Comparison of ENCODE assay signal across 8 cellular contexts in the genomic region with DNA sequence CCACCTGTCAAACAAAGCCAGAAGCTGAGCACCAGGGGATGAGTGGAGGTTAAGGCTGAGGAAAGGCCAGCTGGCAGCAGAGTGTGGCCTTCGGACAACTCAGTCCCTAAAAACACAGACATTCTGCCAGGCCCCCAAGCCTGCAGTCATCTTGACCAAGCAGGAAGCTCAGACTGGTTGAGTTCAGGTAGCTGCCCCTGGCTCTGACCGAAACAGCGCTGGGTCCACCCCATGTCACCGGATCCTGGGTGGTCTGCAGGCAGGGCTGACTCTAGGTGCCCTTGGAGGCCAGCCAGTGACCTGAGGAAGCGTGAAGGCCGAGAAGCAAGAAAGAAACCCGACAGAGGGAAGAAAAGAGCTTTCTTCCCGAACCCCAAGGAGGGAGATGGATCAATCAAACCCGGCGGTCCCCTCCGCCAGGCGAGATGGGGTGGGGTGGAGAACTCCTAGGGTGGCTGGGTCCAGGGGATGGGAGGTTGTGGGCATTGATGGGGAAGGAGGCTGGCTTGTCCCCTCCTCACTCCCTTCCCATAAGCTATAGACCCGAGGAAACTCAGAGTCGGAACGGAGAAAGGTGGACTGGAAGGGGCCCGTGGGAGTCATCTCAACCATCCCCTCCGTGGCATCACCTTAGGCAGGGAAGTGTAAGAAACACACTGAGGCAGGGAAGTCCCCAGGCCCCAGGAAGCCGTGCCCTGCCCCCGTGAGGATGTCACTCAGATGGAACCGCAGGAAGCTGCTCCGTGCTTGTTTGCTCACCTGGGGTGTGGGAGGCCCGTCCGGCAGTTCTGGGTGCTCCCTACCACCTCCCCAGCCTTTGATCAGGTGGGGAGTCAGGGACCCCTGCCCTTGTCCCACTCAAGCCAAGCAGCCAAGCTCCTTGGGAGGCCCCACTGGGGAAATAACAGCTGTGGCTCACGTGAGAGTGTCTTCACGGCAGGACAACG. TPM values are rescaled to one million over a fixed set of nuclear protein-coding genes. Genes with fewer than 3 reads are reported as not detected.
DNase-seq lines count a peak whose midpoint lies in the region; ATAC-seq, FAIRE-seq and TF ChIP-seq lines count a peak whose summit lies in the region.
"Had no signal": no experiment of that assay in that cellular context is flagged by ENCODE, and none has a peak within 500 bp of the region (broad histone marks: within the 10 kb centered on the region; RNA-seq: fewer than 3 reads in every experiment).

No MANE protein-coding gene starts in this region.

- BruUV-seq in K562 (replicated peaks; lab: Mats Ljungman, UMichigan) = no TSS peak

- H2AFZ ChIP-seq in K562 (ENCODE audit: low read depth, low read length) = no peak overlapping the region

- no peak for TF ChIP-seq RAD21 in K562 (CRISPR knock-in tag; conservative IDR thresholded peaks at IDR 0.05 in 1 of 2, IDR thresholded peaks at IDR 0.05 in 1 of 2)

- 41% methylated on average over 23 of the region's 26 CpGs for WGBS in K562 (ENCODE audit: insufficient coverage, low coverage, missing lambda C conversion rate)
- WGBS in testis, 2 donors = 63 to 73% methylated on average over 21 to 26 of the region's 26 CpGs
- WGBS in gastroesophageal sphincter (ENCODE audit: low coverage in 1 of 2), 2 donors = 18 to 44% methylated on average over 2 to 10 of the region's 26 CpGs

- H3K9me3 Mint-ChIP-seq in stimulated activated effector memory CD8-positive, alpha-beta T cell treated with anti-CD3 and anti-CD28 coated beads, Interleukin-12 subunit alpha, Interleukin-12 subunit beta, amount 100 ng/mL, for 72 hours = no peaks in the 10 kb centered on the region

- ATAC-seq in GM21619 (IDR thresholded peaks at IDR 0.05; ENCODE audit: unreplicated experiment) (peak; percentile 74), K562 (peak; percentile 39), HG03571 (IDR thresholded peaks at IDR 0.05; ENCODE audit: unreplicated experiment) (no peak), gastroesophageal sphincter (no peak)
- ATAC-seq in stimulated activated effector memory CD8-positive, alpha-beta T cell treated with anti-CD3 and anti-CD28 coated beads, Interleukin-12 subunit alpha, Interleukin-12 subunit beta, amount 100 ng/mL, for 72 hours = peak; percentile 82

- no peak overlapping the region for H3K4me2 ChIP-seq in K562 (ENCODE audit: insufficient read depth, low read length)

- peak; percentile 75 for DNase-seq in T follicular helper cell (ENCODE audit: low read depth)
- DNase-seq in K562 (ENCODE audit: extremely low read depth in 1 of 4, low spot score in 3 of 4) = no peak
- DNase-seq in stimulated activated effector memory CD8-positive, alpha-beta T cell treated with anti-CD3 and anti-CD28 coated beads, Interleukin-12 subunit alpha, Interleukin-12 subunit beta, amount 100 ng/mL, for 72 hours (ENCODE audit: low spot score in 2 of 2) = no peak
- DNase-seq in testis = no peak

- H3K27me3 ChIP-seq in K562 (ENCODE audit: control insufficient read depth in 2 of 2, insufficient read depth in 2 of 2, low read length in 2 of 2) (no peaks in the 10 kb centered on the region), testis (no peaks in the 10 kb centered on the region), gastroesophageal sphincter (no peaks in the 10 kb centered on the region)

- no peaks in the 10 kb centered on the region for H3K79me2 ChIP-seq in K562 (ENCODE audit: control insufficient read depth, insufficient read depth, low read length)

- H3K4me1 ChIP-seq in K562 (replicated peaks in 1 of 2; ENCODE audit: control insufficient read depth in 2 of 2, insufficient read depth in 2 of 2, low read length in 2 of 2) = peaks cover 0 to 44% of the 10 kb centered on the region in 2 experiments; a peak in 3 of 5 replicates
- H3K4me1 ChIP-seq in testis = peaks cover 6% of the 10 kb centered on the region
- H3K4me1 ChIP-seq in gastroesophageal sphincter = peaks cover 0 to 73% (median 0%) of the 10 kb centered on the region in 3 donors

- H3K4me1 Mint-ChIP-seq in stimulated activated effector memory CD8-positive, alpha-beta T cell treated with anti-CD3 and anti-CD28 coated beads, Interleukin-12 subunit alpha, Interleukin-12 subunit beta, amount 100 ng/mL, for 72 hours = peaks cover 70% of the 10 kb centered on the region

- peaks cover 67% of the 10 kb centered on the region for H3K36me3 Mint-ChIP-seq in stimulated activated effector memory CD8-positive, alpha-beta T cell treated with anti-CD3 and anti-CD28 coated beads, Interleukin-12 subunit alpha, Interleukin-12 subunit beta, amount 100 ng/mL, for 72 hours

- peak overlapping the region; percentile 64 for H3K4me3 Mint-ChIP-seq in stimulated activated effector memory CD8-positive, alpha-beta T cell treated with anti-CD3 and anti-CD28 coated beads, Interleukin-12 subunit alpha, Interleukin-12 subunit beta, amount 100 ng/mL, for 72 hours

- POLR2A ChIA-PET in K562 (lab: Yijun Ruan, JAX) = interaction anchor here (0.6 to 3.3 kb wide), 9 partner anchors 10 to 109 kb away, joined by 3 to 15 read pairs (median 3); a partner anchor contains a TSS

- H3K9me3 ChIP-seq in K562 (replicated peaks; ENCODE audit: control insufficient read depth, insufficient read depth, low read depth, low read length) (no peaks in the 10 kb centered on the region), testis (no peaks in the 10 kb centered on the region), gastroesophageal sphincter (no peaks in the 10 kb centered on the region)

- H3K4me3 ChIP-seq in K562 (no peak overlapping the region), testis (no peak overlapping the region), gastroesophageal sphincter (no peak overlapping the region)

- H3K9ac ChIP-seq in K562 (ENCODE audit: insufficient read depth in 1 of 2, low read depth in 2 of 2, low read length in 2 of 2) = peak overlapping the region in 1 of 2 experiments; percentile 80; a peak in 1 of 4 replicates

- TF ChIP-seq POLR2A in K562 (conservative IDR thresholded peaks at IDR 0.05) = no peak
- no peak for TF ChIP-seq POLR2A in testis (IDR thresholded peaks at IDR 0.05)
- no peak for TF ChIP-seq POLR2A in gastroesophageal sphincter (IDR thresholded peaks at IDR 0.05)

- TF ChIP-seq CTCF in K562 (IDR thresholded peaks at IDR 0.05 in 2 of 3, conservative IDR thresholded peaks at IDR 0.05 in 1 of 3; ENCODE audit: insufficient read depth in 2 of 3, low read depth in 1 of 3, low read length in 3 of 3) = no peak
- no peak for TF ChIP-seq CTCF in testis (IDR thresholded peaks at IDR 0.05)
- no peak for TF ChIP-seq CTCF in gastroesophageal sphincter (IDR thresholded peaks at IDR 0.05)

- no peak for TF ChIP-seq EP300 in K562 (IDR thresholded peaks at IDR 0.05; ENCODE audit: low read length)
- no peak for TF ChIP-seq EP300 in gastroesophageal sphincter (IDR thresholded peaks at IDR 0.05)

- CTCF ChIA-PET in K562 (lab: Yijun Ruan, JAX; ENCODE audit: low intra/inter-chr PET ratio) = no interaction called here

- no peaks in the 10 kb centered on the region for H3K9me1 ChIP-seq in K562 (ENCODE audit: control insufficient read depth, insufficient read depth, low read length)

- peak overlapping the region; percentile 97 for H3K27ac Mint-ChIP-seq in stimulated activated effector memory CD8-positive, alpha-beta T cell treated with anti-CD3 and anti-CD28 coated beads, Interleukin-12 subunit alpha, Interleukin-12 subunit beta, amount 100 ng/mL, for 72 hours

- in situ Hi-C loops in K562 (cut with MboI) = no loop called here

- H4K20me1 ChIP-seq in K562 (replicated peaks; ENCODE audit: control insufficient read depth, insufficient read depth, low read length) = no peaks in the 10 kb centered on the region

- peak; percentile 37 for FAIRE-seq in K562 (lab: Jason Lieb, UNC)

- intact Hi-C loops in K562 (cut with micrococcal nuclease) = no loop called here
- intact Hi-C loops in testis (cut with DNase I; ENCODE audit: low total_unique reads) = no loop called here

- H3K27ac ChIP-seq in K562 (ENCODE audit: extremely low read depth, low read depth, low read length) = no peak overlapping the region
- no peak overlapping the region for H3K27ac ChIP-seq in testis
- H3K27ac ChIP-seq in gastroesophageal sphincter = peak overlapping the region in 1 of 4 donors; percentile 36

- peaks cover 6% of the 10 kb centered on the region; the same call in 1 of the 3 replicates for H3K36me3 ChIP-seq in K562 (ENCODE audit: control insufficient read depth, insufficient read depth, low read length)
- H3K36me3 ChIP-seq in testis (ENCODE audit: low read depth, missing control alignments) = no peaks in the 10 kb centered on the region
- peaks cover 0 to 66% of the 10 kb centered on the region in 2 donors for H3K36me3 ChIP-seq in gastroesophageal sphincter

RNA-seq across cellular contexts. Expression of a gene that starts 11.7 kb away (rescaled TPM):
- total RNA-seq in K562 (2011; cell fraction: chromatin; rRNA removed; ENCODE audit: low replicate concordance) = not detected in 2 replicates
- not detected in 2 replicates for total RNA-seq in K562 (2011; cell fraction: nucleolus; rRNA removed)
- total RNA-seq in K562 (2011; cell fraction: nucleoplasm; rRNA removed) = not detected in 2 replicates
- total RNA-seq in K562 (2014; rRNA removed) (not detected in 2 replicates), K562 (2014; rRNA removed; fragmentation: Illumina TruSeq; extraction: Trizol) (not detected in 2 replicates), K562 (2015; rRNA removed; fragmentation: Illumina TruSeq; extraction: Trizol) (not detected in 2 replicates), K562 (2021) (0.04 TPM in 1 of 2 replicates, not detected in the other), testis (under 1 TPM in 1 of 2 donors, not detected in 1; 0.06 TPM), gastroesophageal sphincter (under 1 TPM in 1 of 4 donors, not detected in 3; 0.08 TPM)
- polyA plus RNA-seq in K562 (2011; rRNA removed) (not detected in 2 replicates), K562 (2014; fragmentation: Illumina TruSeq; extraction: Trizol) (not detected in 2 replicates), K562 (2014; fragmentation: Nextera tagmentation; extraction: Ambion mirVana) (under 1 TPM; 0.03 to 0.06 TPM), K562 (2014; rRNA removed) (not detected in 2 replicates), testis (ENCODE audit: insufficient read depth, low read depth, low replicate concordance) (0.22 TPM)
- 0.03 TPM in 1 of 2 replicates, not detected in the other for polyA plus RNA-seq in K562 (2011; cell fraction: cytosol; rRNA removed)
- polyA plus RNA-seq in K562 (2011; cell fraction: nucleus; rRNA removed) = not detected in 2 replicates
- not detected in 2 replicates for polyA plus RNA-seq in K562 (2012)
- polyA minus RNA-seq in K562 (2011; rRNA and poly(A)+ RNA removed) = not detected in 2 replicates
- not detected in 2 replicates for polyA minus RNA-seq in K562 (2011; cell fraction: cytosol; rRNA and poly(A)+ RNA removed)
- not detected in 2 replicates for polyA minus RNA-seq in K562 (2011; cell fraction: nucleus; rRNA and poly(A)+ RNA removed)
- total RNA-seq: epithelial cell of proximal tubule had no signal

RNA-seq across cellular contexts. Expression of a gene that starts 30.4 kb away (rescaled TPM):
- 10.2 and 17.0 TPM in 2 replicates for total RNA-seq in K562 (2011; cell fraction: chromatin; rRNA removed; ENCODE audit: low replicate concordance)
- 8.0 and 8.2 TPM in 2 replicates for total RNA-seq in K562 (2011; cell fraction: nucleolus; rRNA removed)
- 8.4 and 9.2 TPM in 2 replicates for total RNA-seq in K562 (2011; cell fraction: nucleoplasm; rRNA removed)
- total RNA-seq in K562 (2014; rRNA removed) (2.6 and 3.3 TPM in 2 replicates), K562 (2014; rRNA removed; fragmentation: Illumina TruSeq; extraction: Trizol) (0.38 and 0.76 TPM in 2 replicates), K562 (2015; rRNA removed; fragmentation: Illumina TruSeq; extraction: Trizol) (2.2 and 2.5 TPM in 2 replicates), K562 (2021) (14.6 and 17.9 TPM in 2 replicates), testis (10 to 100 TPM; 37.0 to 38.9 TPM), gastroesophageal sphincter (10 to 100 TPM; 24.6 to 66.2 (median 30.8) TPM)
- polyA plus RNA-seq in K562 (2011; rRNA removed) (0.61 and 1.3 TPM in 2 replicates), K562 (2014; fragmentation: Illumina TruSeq; extraction: Trizol) (7.6 and 10.1 TPM in 2 replicates), K562 (2014; fragmentation: Nextera tagmentation; extraction: Ambion mirVana) (under 1 TPM; 0.01 to 0.03 TPM), K562 (2014; rRNA removed) (4.8 and 5.3 TPM in 2 replicates), testis (ENCODE audit: insufficient read depth, low read depth, low replicate concordance) (30.7 TPM)
- polyA plus RNA-seq in K562 (2011; cell fraction: cytosol; rRNA removed) = 0.52 and 2.5 TPM in 2 replicates
- polyA plus RNA-seq in K562 (2011; cell fraction: nucleus; rRNA removed) = 6.3 and 14.0 TPM in 2 replicates
- polyA plus RNA-seq in K562 (2012) = 9.7 and 9.9 TPM in 2 replicates
- 0.33 and 0.60 TPM in 2 replicates for polyA minus RNA-seq in K562 (2011; rRNA and poly(A)+ RNA removed)
- polyA minus RNA-seq in K562 (2011; cell fraction: cytosol; rRNA and poly(A)+ RNA removed) = 4.6 and 5.6 TPM in 2 replicates
- polyA minus RNA-seq in K562 (2011; cell fraction: nucleus; rRNA and poly(A)+ RNA removed) = 3.8 and 4.8 TPM in 2 replicates

Comparison
In these comparisons a context has a peak if more than half of its experiments do, and no peak if none do; other contexts are left out.
1. ATAC-seq: peak in GM21619 (single experiment), K562 (single experiment) and stimulated activated effector memory CD8-positive, alpha-beta T cell treated with anti-CD3 and anti-CD28 coated beads, Interleukin-12 subunit alpha, Interleukin-12 subunit beta, amount 100 ng/mL, for 72 hours (single experiment); none in HG03571 (single experiment) and gastroesophageal sphincter (single experiment).